7 cellular contexts compared by ENCODE assay signal in genomic region chr19:39843919-39844793, GRCh38. TPM values are rescaled to one million over a fixed set of nuclear protein-coding genes. Genes with fewer than 3 reads are reported as not detected.
DNase-seq lines count a peak whose midpoint lies in the region; ATAC-seq and TF ChIP-seq lines count a peak whose summit lies in the region.

No MANE protein-coding gene starts in this region.

- H3K9ac ChIP-seq in PC-3 (ENCODE audit: low read length), result peak overlapping the region; percentile 99

- no peaks in the 10 kb centered on the region for H3F3A ChIP-seq in PC-3 (ENCODE audit: low read length, unreplicated experiment)

- H3K4me1 Mint-ChIP-seq in Calu3 (ENCODE audit: low read depth, unreplicated experiment) (peaks cover 51% of the 10 kb centered on the region), mesothelial cell of epicardium (peaks cover 51% of the 10 kb centered on the region)

- H3K4me3 ChIP-seq in PC-3 (ENCODE audit: low read length) (peak overlapping the region; percentile 99), choroid plexus epithelial cell (ENCODE audit: low read depth, low read length) (no peak overlapping the region)

- peak; percentile 37 for TF ChIP-seq CTCF in Calu3 (IDR thresholded peaks at IDR 0.05; ENCODE audit: unreplicated experiment)
- TF ChIP-seq CTCF in PC-3 (conservative IDR thresholded peaks at IDR 0.05; ENCODE audit: low read depth, low read length), result peak; percentile 64
- TF ChIP-seq CTCF in choroid plexus epithelial cell (conservative IDR thresholded peaks at IDR 0.05; ENCODE audit: low read depth, low read length), result peak; percentile 67
- peak; percentile 61 for TF ChIP-seq CTCF in mesothelial cell of epicardium (IDR thresholded peaks at IDR 0.05; ENCODE audit: unreplicated experiment)

- no peaks in the 10 kb centered on the region for H3K9me2 ChIP-seq in PC-3 (replicated peaks; ENCODE audit: low read length)

- no peaks in the 10 kb centered on the region for H3K9me3 Mint-ChIP-seq in Calu3 (ENCODE audit: low read depth, unreplicated experiment)
- no peaks in the 10 kb centered on the region for H3K9me3 Mint-ChIP-seq in mesothelial cell of epicardium

- POLR2A ChIA-PET in PC-3 (lab: Charles Lee; ENCODE audit: unreplicated experiment), result interaction anchor here (0.6 kb wide), 1 partner anchor 26 kb away, joined by 13 read pairs; no protein-coding TSS in a partner anchor

- H3K4me2 ChIP-seq in PC-3 (ENCODE audit: low read length), result peak overlapping the region; percentile 97

- BruUV-seq in Calu3 (replicated peaks; lab: Mats Ljungman, UMichigan) (no TSS peak), PC-3 (replicated peaks; lab: Mats Ljungman, UMichigan) (no TSS peak)

- H4K20me1 ChIP-seq in PC-3 (ENCODE audit: low read length), result peaks cover 45% of the 10 kb centered on the region

- H3K4me1 ChIP-seq in PC-3 (ENCODE audit: insufficient read depth, low read length), result peaks cover 32% of the 10 kb centered on the region

- DNase-seq in Calu3 (peak; percentile 45), HCEC 1CT (peak; percentile 28), PC-3 (peak; percentile 64), choroid plexus epithelial cell (ENCODE audit: low read depth) (peak; percentile 75), mesothelial cell of epicardium (ENCODE audit: low spot score in 2 of 2, unreplicated experiment in 2 of 2) (no peak)

- no peaks in the 10 kb centered on the region for H3K27me3 ChIP-seq in PC-3 (ENCODE audit: low read length)

- peaks cover 60% of the 10 kb centered on the region for H3K36me3 Mint-ChIP-seq in Calu3 (ENCODE audit: insufficient read depth, unreplicated experiment)
- H3K36me3 Mint-ChIP-seq in mesothelial cell of epicardium, result no peaks in the 10 kb centered on the region

- CTCF ChIA-PET in Calu3 (lab: Charles Lee), result interaction anchor here (0.7 to 3.8 kb wide), 6 partner anchors 10 to 126 kb away, joined by 3 to 34 read pairs (median 8); partner anchors contain the start of genes DYRK1B and PSMC4
- CTCF ChIA-PET in PC-3 (lab: Charles Lee), result interaction anchor here (0.6 to 2.1 kb wide), 3 partner anchors 51 to 127 kb away, joined by 3 to 8 read pairs (median 4); partner anchors contain the start of gene PSMC4

- no peak overlapping the region for H3K27ac ChIP-seq in PC-3 (ENCODE audit: low read length)

- H3K4me3 Mint-ChIP-seq in Calu3 (ENCODE audit: low read depth, unreplicated experiment) (peak overlapping the region; percentile 82), mesothelial cell of epicardium (peak overlapping the region; percentile 90)

- H3K27me3 Mint-ChIP-seq in Calu3 (ENCODE audit: unreplicated experiment) (no peaks in the 10 kb centered on the region), mesothelial cell of epicardium (ENCODE audit: low read depth) (no peaks in the 10 kb centered on the region)

- intact Hi-C loops in Calu3 (cut with micrococcal nuclease; ENCODE audit: unreplicated experiment) (loop anchor here (1.0 to 2.0 kb wide), 2 partner anchors 51 to 127 kb away; partner anchors contain the start of gene PSMC4), PC-3 (cut with micrococcal nuclease) (loop anchor here (2.0 kb wide), 2 partner anchors 51 to 79 kb away; no protein-coding TSS in a partner anchor)

- ATAC-seq in PC-3, result no peak
- ATAC-seq in HG02970 (IDR thresholded peaks at IDR 0.05; ENCODE audit: low FRiP score, unreplicated experiment), result no peak
- no peak for ATAC-seq in HG02885 (IDR thresholded peaks at IDR 0.05; ENCODE audit: poor library complexity, unreplicated experiment)

- no peak overlapping the region for H2AFZ ChIP-seq in PC-3 (ENCODE audit: low read length)

- H3K9me3 ChIP-seq in PC-3 (ENCODE audit: low read length), result no peaks in the 10 kb centered on the region

- H3K36me3 ChIP-seq in PC-3 (ENCODE audit: low read depth, low read length), result peaks cover 11% of the 10 kb centered on the region

- H3K27ac Mint-ChIP-seq in Calu3 (ENCODE audit: unreplicated experiment) (peak overlapping the region; percentile 46), mesothelial cell of epicardium (peak overlapping the region; percentile 82)

- H3K79me2 ChIP-seq in PC-3 (ENCODE audit: low read length), result peaks cover 71% of the 10 kb centered on the region

RNA-seq across cellular contexts. Expression of gene FBL, which starts 2.0 kb away (rescaled TPM):
- total RNA-seq in Calu3 (2022), result 641 and 724 TPM in 2 replicates
- total RNA-seq in PC-3 (2014; rRNA removed), result 186 and 270 TPM in 2 replicates
- total RNA-seq in mesothelial cell of epicardium, result 273 to 278 TPM (median 274 TPM) in 3 replicates

RNA-seq across cellular contexts. Expression of gene DYRK1B, which starts 10.2 kb away (rescaled TPM):
- total RNA-seq in Calu3 (2022), result 21.5 and 24.6 TPM in 2 replicates
- total RNA-seq in PC-3 (2014; rRNA removed), result 2.4 and 2.8 TPM in 2 replicates
- total RNA-seq in mesothelial cell of epicardium, result 54.0 to 60.2 TPM (median 54.7 TPM) in 3 replicates

Comparison
In these comparisons a context has a peak if more than half of its experiments do, and no peak if none do; other contexts are left out.
1. DNase-seq: peak in Calu3 (single experiment), HCEC 1CT (single experiment), PC-3 (single experiment) and choroid plexus epithelial cell (single experiment); none in mesothelial cell of epicardium (0 of 2).
2. Peak in every context shown above with its lines, with median percentiles within 50 percentile points of each other: CTCF ChIP-seq.